Comparison of ENCODE assay signal across 8 cellular contexts in the genomic region with DNA sequence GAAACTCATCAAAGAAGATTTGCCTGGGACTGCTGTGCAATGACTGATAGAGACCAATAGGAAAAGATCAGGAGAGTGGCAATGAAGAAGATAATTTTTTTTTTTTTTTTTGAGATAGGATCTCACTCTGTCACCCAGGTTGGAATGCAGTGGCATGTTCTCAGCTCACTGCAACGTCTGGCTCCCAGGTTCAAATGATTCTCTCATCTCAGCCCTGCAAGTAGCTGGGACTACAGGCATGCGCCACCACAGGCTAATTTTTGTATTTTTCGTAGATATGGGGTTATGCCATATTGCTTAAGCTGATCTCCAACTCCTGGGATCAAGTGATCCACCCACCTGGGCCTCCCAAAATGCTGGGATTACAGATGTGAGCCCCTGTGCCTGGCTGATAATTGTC.
"Had no signal": no experiment of that assay in that cellular context is flagged by ENCODE, and none has a peak within 500 bp of the region (broad histone marks: within the 10 kb centered on the region; RNA-seq: fewer than 3 reads in every experiment).

No MANE protein-coding gene starts in this region.

- ATAC-seq: GM12878 had no signal

- FAIRE-seq: G401.6, GM12878, GM12891, GM12892, GM18507, GM19239 had no signal

- DNase-seq: GDM1, GF-D8 had no signal

- H3K4me3 ChIP-seq: GM12878 had no signal
